ENCODE assay signal across 18 cellular contexts in the genomic region with DNA sequence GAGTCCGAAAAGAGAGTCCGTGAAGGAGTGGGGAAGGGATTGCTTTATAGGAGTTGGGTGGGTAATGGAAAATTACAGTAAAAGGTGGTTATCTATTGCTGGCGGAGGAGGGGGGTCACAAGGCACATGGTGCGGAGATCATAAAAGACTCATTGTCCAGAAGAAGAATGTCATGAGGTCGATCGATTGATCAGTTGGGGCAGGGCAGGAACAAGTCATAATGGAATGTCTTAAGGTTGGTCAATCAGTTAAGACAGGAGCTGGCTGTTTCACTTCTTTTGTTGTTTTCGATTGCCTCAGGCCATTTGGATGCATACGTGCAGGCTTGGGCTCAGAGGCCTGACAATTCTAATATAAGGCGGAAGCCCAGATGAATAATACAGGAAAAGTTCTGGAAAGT.
DNase-seq lines count a peak whose midpoint lies in the region; ATAC-seq, FAIRE-seq and TF ChIP-seq lines count a peak whose summit lies in the region.
"Had no signal": no experiment of that assay in that cellular context is flagged by ENCODE, and none has a peak within 500 bp of the region (broad histone marks: within the 10 kb centered on the region; RNA-seq: fewer than 3 reads in every experiment).

No MANE protein-coding gene starts in this region.

- H3K27ac ChIP-seq in H1 (ENCODE audit: low read depth, low read length) (no peak overlapping the region), rectal smooth muscle tissue (ENCODE audit: low read depth, low read length) (peak overlapping the region; percentile 68)
- H3K27ac ChIP-seq: C4-2B, RWPE1 had no signal

- H2BK120ac ChIP-seq in H1 (replicated peaks; ENCODE audit: low read depth, low read length) = no peak overlapping the region

- H3K79me1 ChIP-seq in H1 (ENCODE audit: low read depth, low read length) = no peaks in the 10 kb centered on the region

- H3K9ac ChIP-seq in H1 (replicated peaks in 1 of 4; ENCODE audit: extremely low read depth in 1 of 4, low read depth in 3 of 4, low read length in 3 of 4) (no peak overlapping the region), rectal smooth muscle tissue (ENCODE audit: low read length) (no peak overlapping the region)

- no peak overlapping the region for H4K91ac ChIP-seq in H1 (replicated peaks; ENCODE audit: insufficient read length, low read length)

- peaks cover 0 to 8% (median under 1%) of the 10 kb centered on the region in 4 experiments; a peak in 5 of 7 replicates for H3K4me1 ChIP-seq in H1 (replicated peaks in 1 of 4; ENCODE audit: control insufficient read depth in 3 of 4, insufficient read depth in 4 of 4, low read length in 3 of 4)
- H3K4me1 ChIP-seq in rectal smooth muscle tissue (ENCODE audit: control insufficient read depth, insufficient read depth, low read length) = peaks cover 38% of the 10 kb centered on the region

- no peak overlapping the region for H3K14ac ChIP-seq in H1 (ENCODE audit: insufficient read length)

- no peak overlapping the region for H4K5ac ChIP-seq in H1 (ENCODE audit: insufficient read length, low read depth, low read length)

- H3K9me3 ChIP-seq in H1 (ENCODE audit: insufficient read depth in 2 of 2, low read depth in 1 of 2, low read length in 1 of 2) = no peaks in the 10 kb centered on the region
- H3K9me3 ChIP-seq: SJCRH30 had no signal

- H2BK5ac ChIP-seq in H1 (ENCODE audit: low read depth, low read length) = no peak overlapping the region

- H2AK5ac ChIP-seq in H1 (ENCODE audit: low read depth, low read length) = no peak overlapping the region

- ATAC-seq in GM18519 (IDR thresholded peaks at IDR 0.05; ENCODE audit: low FRiP score, unreplicated experiment) = no peak
- no peak for ATAC-seq in HG03280 (IDR thresholded peaks at IDR 0.05; ENCODE audit: unreplicated experiment)
- ATAC-seq: K562 had no signal

- no peak overlapping the region for H3K23ac ChIP-seq in H1 (ENCODE audit: insufficient read length)

- H3K27ac Mint-ChIP-seq in mesothelial cell of epicardium = peak overlapping the region; percentile 91

- H3K56ac ChIP-seq in H1 (replicated peaks; ENCODE audit: insufficient read length, low read depth, low read length) = no peak overlapping the region

- peak; percentile 73 for DNase-seq in ELF-1 (ENCODE audit: low read depth, low spot score)
- no peak for DNase-seq in H1 (ENCODE audit: low read depth in 1 of 2, low spot score in 2 of 2)
- DNase-seq in mesothelial cell of epicardium (ENCODE audit: low spot score in 2 of 2, unreplicated experiment in 2 of 2) = no peak
- DNase-seq in activated CD4-positive, alpha-beta T cell treated with anti-CD3 and anti-CD28 coated beads for 4 hours = no peak
- DNase-seq in SIG-M5 (lab: John Stamatoyannopoulos, UW) = no peak
- DNase-seq: H7, NCI-H1930, NCI-H2171, NCI-H446, NCI-H69, OCI-M1, SJCRH30 had no signal

- H3K4me3 ChIP-seq in H1 (ENCODE audit: extremely low read depth in 1 of 4, insufficient read depth in 2 of 4, low read depth in 3 of 4, low read length in 4 of 4) (no peak overlapping the region), rectal smooth muscle tissue (ENCODE audit: low read length) (no peak overlapping the region)
- H3K4me3 ChIP-seq: K562, SJCRH30 had no signal

- H3K23me2 ChIP-seq in H1 (ENCODE audit: low read depth, low read length) = no peaks in the 10 kb centered on the region

- no peak for TF ChIP-seq POLR2A in H1 (IDR thresholded peaks at IDR 0.05; ENCODE audit: control extremely low read depth in 1 of 2, low read depth in 2 of 2, low read length in 2 of 2)

- no peak for TF ChIP-seq RAD21 in H1 (IDR thresholded peaks at IDR 0.05 in 1 of 2, conservative IDR thresholded peaks at IDR 0.05 in 1 of 2; ENCODE audit: low read depth in 2 of 2, low read length in 2 of 2)

- H3K79me2 ChIP-seq in H1 (ENCODE audit: control insufficient read depth in 1 of 2, insufficient read depth in 2 of 2, low read length in 2 of 2) = no peaks in the 10 kb centered on the region

- no peak for TF ChIP-seq EP300 in H1 (IDR thresholded peaks at IDR 0.05; ENCODE audit: borderline replicate concordance in 1 of 2, low read depth in 2 of 2, low read length in 2 of 2)

- no peaks in the 10 kb centered on the region for H4K20me1 ChIP-seq in H1 (replicated peaks in 1 of 2; ENCODE audit: control insufficient read depth in 1 of 2, insufficient read depth in 2 of 2, low read length in 2 of 2)

- H3K18ac ChIP-seq in H1 (ENCODE audit: extremely low read depth, low read length) = no peak overlapping the region

- no peak overlapping the region for H2BK12ac ChIP-seq in H1 (ENCODE audit: low read depth, low read length)

- H3K27me3 ChIP-seq in H1 (replicated peaks in 1 of 4; ENCODE audit: control insufficient read depth in 3 of 4, extremely low read depth in 1 of 4, insufficient read depth in 3 of 4, low read length in 3 of 4) = no peaks in the 10 kb centered on the region; a peak in 1 of 7 replicates
- no peaks in the 10 kb centered on the region for H3K27me3 ChIP-seq in rectal smooth muscle tissue (ENCODE audit: control insufficient read depth, insufficient read depth, low read length)
- H3K27me3 ChIP-seq: SJCRH30 had no signal

- POLR2A ChIA-PET in H1 (lab: Charles Lee; ENCODE audit: partially characterized antibody) = no interaction called here

- H2BK20ac ChIP-seq in H1 (ENCODE audit: low read length) = no peak overlapping the region

- no peaks in the 10 kb centered on the region for H3K27me3 Mint-ChIP-seq in mesothelial cell of epicardium (ENCODE audit: low read depth)

- H3K4me3 Mint-ChIP-seq in mesothelial cell of epicardium = no peak overlapping the region

- TF ChIP-seq CTCF in H1 (IDR thresholded peaks at IDR 0.05; ENCODE audit: control extremely low read depth in 1 of 3, insufficient read depth in 1 of 3, low read depth in 1 of 3, low read length in 3 of 3) (no peak), mesothelial cell of epicardium (IDR thresholded peaks at IDR 0.05; ENCODE audit: unreplicated experiment) (no peak)

- no peaks in the 10 kb centered on the region for H3K36me3 Mint-ChIP-seq in mesothelial cell of epicardium

- peak; percentile 19 for FAIRE-seq in H1 (lab: Jason Lieb, UNC)
- FAIRE-seq: K562 had no signal

- H3K36me3 ChIP-seq in H1 (ENCODE audit: control insufficient read depth in 2 of 4, insufficient read depth in 4 of 4, low read length in 3 of 4) (no peaks in the 10 kb centered on the region), rectal smooth muscle tissue (ENCODE audit: control insufficient read depth, insufficient read depth, low read length) (no peaks in the 10 kb centered on the region)
- H3K36me3 ChIP-seq: SJCRH30 had no signal

- H3K4me1 Mint-ChIP-seq in mesothelial cell of epicardium = peaks cover 62% of the 10 kb centered on the region

- WGBS in H1 (ENCODE audit: extremely low coverage in 1 of 2, insufficient coverage in 1 of 2, insufficient read length in 1 of 2, insufficient replicate concordance in 2 of 2, low coverage in 1 of 2, low lambda C conversion rate in 2 of 2, missing lambda C conversion rate in 1 of 2), 2 experiments = 95% methylated on average over 9 of the region's 9 CpGs; no CpG with 5 or more reads in 1 of the 2 experiments

- no peak overlapping the region for H2BK15ac ChIP-seq in H1 (ENCODE audit: low read length)

- no peak overlapping the region for H2AFZ ChIP-seq in H1 (ENCODE audit: low read length)

- no peak overlapping the region for H3K4me2 ChIP-seq in H1 (ENCODE audit: insufficient read depth in 1 of 2, low read depth in 2 of 2, low read length in 2 of 2)

- H3K4ac ChIP-seq in H1 (replicated peaks; ENCODE audit: insufficient read length, low read depth, low read length) = no peak overlapping the region

- H3K9me3 Mint-ChIP-seq in mesothelial cell of epicardium = no peaks in the 10 kb centered on the region

- CTCF ChIA-PET in H1 (lab: Charles Lee; ENCODE audit: partially characterized antibody) = no interaction called here

- H4K8ac ChIP-seq in H1 (ENCODE audit: extremely low read depth, insufficient read depth, low read length) = no peak overlapping the region

TF ChIP-seq in H1, 55 proteins besides CTCF, POLR2A, EP300 and RAD21:
- no peak for TF ChIP-seq TAF7 (optimal IDR thresholded peaks at IDR 0.05; ENCODE audit: borderline replicate concordance, low read depth, low read length)
- TF ChIP-seq POU5F1 (IDR thresholded peaks at IDR 0.05; ENCODE audit: low read depth, low read length) = no peak
- TF ChIP-seq SUZ12 (IDR thresholded peaks at IDR 0.05; ENCODE audit: low read length) = no peak
- TF ChIP-seq, protein P1, sequence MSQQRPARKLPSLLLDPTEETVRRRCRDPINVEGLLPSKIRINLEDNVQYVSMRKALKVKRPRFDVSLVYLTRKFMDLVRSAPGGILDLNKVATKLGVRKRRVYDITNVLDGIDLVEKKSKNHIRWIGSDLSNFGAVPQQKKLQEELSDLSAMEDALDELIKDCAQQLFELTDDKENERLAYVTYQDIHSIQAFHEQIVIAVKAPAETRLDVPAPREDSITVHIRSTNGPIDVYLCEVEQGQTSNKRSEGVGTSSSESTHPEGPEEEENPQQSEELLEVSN (IDR thresholded peaks at IDR 0.05) = no peak
